In the genomic region with DNA sequence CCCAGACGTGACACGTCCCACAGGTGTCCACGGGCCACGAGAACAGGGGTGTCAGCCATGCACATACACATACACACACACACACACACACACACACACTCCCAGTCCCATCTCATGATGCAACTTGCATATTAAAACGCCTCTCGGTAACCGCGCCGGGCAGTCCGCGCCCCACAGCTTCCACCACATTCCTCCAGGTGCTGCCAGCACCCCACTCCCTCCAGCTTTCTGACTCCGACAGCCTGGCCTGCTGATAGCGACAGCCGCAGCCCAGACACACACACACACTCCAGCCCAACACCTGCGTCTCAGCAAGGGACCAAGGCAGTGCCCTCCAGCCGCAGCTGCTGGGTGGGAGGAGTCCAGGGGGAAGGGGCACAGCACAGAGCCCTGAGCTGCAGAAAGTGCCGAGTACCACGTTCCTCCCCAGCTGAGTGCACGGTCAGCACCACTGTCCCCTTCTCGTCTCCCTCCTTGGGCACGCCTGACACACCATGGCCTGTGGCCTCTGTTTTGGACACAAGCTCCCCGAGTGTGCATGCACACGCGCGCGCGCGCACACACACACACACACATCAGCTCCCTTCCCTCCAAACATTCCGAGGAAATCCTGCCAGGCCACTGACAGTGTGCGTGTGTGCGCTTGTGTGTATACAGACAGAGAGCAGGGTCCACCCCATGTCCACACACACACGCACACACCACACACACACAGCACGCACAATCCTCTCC, we compare ENCODE assay signal across 10 cellular contexts. TPM values are rescaled to one million over a fixed set of nuclear protein-coding genes. Genes with fewer than 3 reads are reported as not detected.
DNase-seq lines count a peak whose midpoint lies in the region; TF ChIP-seq lines count a peak whose summit lies in the region.
"Had no signal": no experiment of that assay in that cellular context is flagged by ENCODE, and none has a peak within 500 bp of the region (broad histone marks: within the 10 kb centered on the region; RNA-seq: fewer than 3 reads in every experiment).

No MANE protein-coding gene starts in this region.

- H2BK15ac ChIP-seq in H9 (ENCODE audit: low read depth, low read length) = no peak overlapping the region

- TF ChIP-seq CTCF in H9 (conservative IDR thresholded peaks at IDR 0.05) = no peak
- TF ChIP-seq CTCF in fibroblast of the aortic adventitia (IDR thresholded peaks at IDR 0.05; ENCODE audit: insufficient read depth, low read length) = no peak
- no peak for TF ChIP-seq CTCF in retinal pigment epithelial cell (conservative IDR thresholded peaks at IDR 0.05; ENCODE audit: low read depth, low read length)

- no peak overlapping the region for H4K5ac ChIP-seq in H9 (ENCODE audit: insufficient read length, low read depth, low read length)

- no peaks in the 10 kb centered on the region for H3K4me1 ChIP-seq in H9 (ENCODE audit: insufficient read depth, low read length)
- no peaks in the 10 kb centered on the region for H3K4me1 ChIP-seq in trophoblast cell (ENCODE audit: control insufficient read depth in 1 of 2, insufficient read depth in 2 of 2, low read length in 2 of 2)

- H3K79me1 ChIP-seq in H9 (ENCODE audit: insufficient read depth, low read depth, low read length, poor library complexity, severe bottlenecking) (no peaks in the 10 kb centered on the region), trophoblast cell (ENCODE audit: low read length) (no peaks in the 10 kb centered on the region)

- no peak overlapping the region for H4K12ac ChIP-seq in trophoblast cell (ENCODE audit: low read depth, low read length)

- H3K9ac ChIP-seq in H9 (ENCODE audit: extremely low read depth, insufficient read length, low read length) (no peak overlapping the region), trophoblast cell (ENCODE audit: low read length) (no peak overlapping the region)

- H2BK120ac ChIP-seq in H9 (ENCODE audit: low read depth, low read length, poor library complexity, severe bottlenecking) = no peak overlapping the region
- no peak overlapping the region for H2BK120ac ChIP-seq in trophoblast cell (ENCODE audit: insufficient read depth, low read length, poor library complexity)

- H3K4me1 Mint-ChIP-seq in H9 = peaks cover 15 to 36% of the 10 kb centered on the region in 2 experiments

- H3K23me2 ChIP-seq in H9 (ENCODE audit: insufficient read length, low read depth, low read length, poor library complexity, severe bottlenecking) = peaks cover 6% of the 10 kb centered on the region

- H3K27ac Mint-ChIP-seq in H9 = peak overlapping the region in 1 of 3 experiments; percentile 50; a peak in 1 of 7 replicates

- H4K8ac ChIP-seq in H9 (replicated peaks; ENCODE audit: insufficient read length, low read depth, low read length) (no peak overlapping the region), trophoblast cell (ENCODE audit: low read depth, low read length) (no peak overlapping the region)

- no peaks in the 10 kb centered on the region for H3K36me3 ChIP-seq in trophoblast cell (ENCODE audit: control insufficient read depth in 1 of 2, insufficient read depth in 2 of 2, low read length in 2 of 2)
- H3K36me3 ChIP-seq: thyroid gland had no signal

- H3K9me3 ChIP-seq in H9 (ENCODE audit: control insufficient read depth, low read depth, low read length) (no peaks in the 10 kb centered on the region), trophoblast cell (ENCODE audit: insufficient read depth, low read depth, low read length) (peaks cover 8% of the 10 kb centered on the region)
- H3K9me3 ChIP-seq: thyroid gland had no signal

- H3K27me3 Mint-ChIP-seq in H9 (ENCODE audit: low read depth) = peaks cover 77% of the 10 kb centered on the region

- peaks cover 21% of the 10 kb centered on the region for H3K27me3 ChIP-seq in H9 (ENCODE audit: insufficient read depth, low read length)
- H3K27me3 ChIP-seq in trophoblast cell (ENCODE audit: insufficient read depth, low read length) = peaks cover 55% of the 10 kb centered on the region

- no peaks in the 10 kb centered on the region for H3K79me2 ChIP-seq in H9 (ENCODE audit: insufficient read depth, low read length)
- H3K79me2 ChIP-seq in trophoblast cell (ENCODE audit: control insufficient read depth, insufficient read depth, low read length, poor library complexity) = no peaks in the 10 kb centered on the region

- H4K20me1 ChIP-seq in H9 (ENCODE audit: control insufficient read depth, insufficient read depth, insufficient read length) = no peaks in the 10 kb centered on the region

- peak; percentile 73 for DNase-seq in H9
- DNase-seq in NCI-H69 (lab: John Stamatoyannopoulos, UW) = peak; percentile 84
- peak; percentile 40 for DNase-seq in fibroblast of the aortic adventitia (ENCODE audit: low read depth)
- DNase-seq in retinal pigment epithelial cell (ENCODE audit: low read depth) = no peak
- DNase-seq in stimulated activated naive CD4-positive, alpha-beta T cell treated with Interleukin-2 at 50 U/mL for 16 hours (lab: John Stamatoyannopoulos, UW) = no peak
- DNase-seq in T-helper 9 cell = no peak
- DNase-seq in trophoblast cell = no peak
- DNase-seq: activated CD8-positive, alpha-beta memory T cell treated with anti-CD3 and anti-CD28 coated beads, Interleukin-2, amount 50 U/mL, for 4 hours; NK-92 treated with Interleukin-12 subunit alpha and Interleukin-12 subunit beta, amount 100 ng/mL, for 24 hours; thyroid gland had no signal

- H2AFZ ChIP-seq in H9 (ENCODE audit: low read length) (no peak overlapping the region), trophoblast cell (ENCODE audit: insufficient read depth, low read length, poor library complexity) (no peak overlapping the region)

- no peak overlapping the region for H3T11ph ChIP-seq in H9 (ENCODE audit: low read length)

- no peaks in the 10 kb centered on the region; a peak in 2 of 5 replicates for H3K9me3 Mint-ChIP-seq in H9

- H2BK5ac ChIP-seq in H9 (ENCODE audit: insufficient read length, low read length) (no peak overlapping the region), trophoblast cell (ENCODE audit: low read depth, low read length, poor library complexity) (no peak overlapping the region)

- H3K4me3 Mint-ChIP-seq in H9 = peak overlapping the region in 1 of 2 experiments; percentile 83; a peak in 4 of 5 replicates

- H3K4me2 ChIP-seq in H9 (ENCODE audit: insufficient read depth, insufficient read length, low read length) = peak overlapping the region; percentile 56
- H3K4me2 ChIP-seq in trophoblast cell (ENCODE audit: low read length) = no peak overlapping the region

- no peak overlapping the region for H3K56ac ChIP-seq in H9 (ENCODE audit: insufficient read length, low read depth, low read length)

- no peak overlapping the region for H4K91ac ChIP-seq in H9 (ENCODE audit: insufficient read length, low read depth, low read length)
- no peak overlapping the region for H4K91ac ChIP-seq in trophoblast cell (ENCODE audit: low read depth, low read length)

- H3K27ac ChIP-seq in H9 (ENCODE audit: insufficient read length, low read depth, low read length) (no peak overlapping the region), trophoblast cell (ENCODE audit: low read depth, low read length) (no peak overlapping the region)
- H3K27ac ChIP-seq: thyroid gland had no signal

- H3K4ac ChIP-seq in H9 (ENCODE audit: low read depth, low read length) (no peak overlapping the region), trophoblast cell (ENCODE audit: low read depth, low read length) (no peak overlapping the region)

- H3K14ac ChIP-seq in H9 (ENCODE audit: insufficient read depth, low read length) = no peak overlapping the region
- H3K14ac ChIP-seq in trophoblast cell (ENCODE audit: low read length) = no peak overlapping the region

- H3K18ac ChIP-seq in H9 (ENCODE audit: insufficient read length, low read depth, low read length) = no peak overlapping the region
- H3K18ac ChIP-seq in trophoblast cell (ENCODE audit: low read length) = no peak overlapping the region

- no peak overlapping the region for H2BK12ac ChIP-seq in H9 (ENCODE audit: insufficient read length, low read depth, low read length)
- no peak overlapping the region for H2BK12ac ChIP-seq in trophoblast cell (ENCODE audit: low read length)

- H3K36me3 Mint-ChIP-seq in H9 (ENCODE audit: insufficient read depth in 1 of 3, low read depth in 3 of 3) = no peaks in the 10 kb centered on the region; a peak in 1 of 7 replicates

- no peak overlapping the region for H2BK20ac ChIP-seq in H9 (ENCODE audit: low read depth, low read length, poor library complexity, severe bottlenecking)

- H2AK5ac ChIP-seq in H9 (ENCODE audit: insufficient read length, low read length) = no peak overlapping the region
- H2AK5ac ChIP-seq in trophoblast cell (ENCODE audit: low read length) = no peak overlapping the region

- H3K4me3 ChIP-seq in fibroblast of the aortic adventitia (ENCODE audit: low read depth, low read length) = peak overlapping the region; percentile 64
- peak overlapping the region; percentile 54 for H3K4me3 ChIP-seq in retinal pigment epithelial cell (ENCODE audit: low read length)
- H3K4me3 ChIP-seq in trophoblast cell (ENCODE audit: low read depth, low read length) = no peak overlapping the region

- H3K23ac ChIP-seq in H9 (ENCODE audit: insufficient read length, low read depth, low read length) (no peak overlapping the region), trophoblast cell (ENCODE audit: low read length) (no peak overlapping the region)

- no CpG with 5 or more reads among the region's 33 CpGs for WGBS in H9 (ENCODE audit: extremely low coverage, insufficient read length, low lambda C conversion rate)
- no CpG with 5 or more reads among the region's 33 CpGs for WGBS in trophoblast cell (ENCODE audit: extremely low coverage, insufficient coverage, insufficient read length)

RNA-seq across cellular contexts. Expression of gene ELFN2, which starts 1.3 kb away (rescaled TPM):
- total RNA-seq in H9 (2021) = 0.64 and 0.70 TPM in 2 replicates
- total RNA-seq in fibroblast of the aortic adventitia (ENCODE audit: low replicate concordance) = 0.18 and 0.33 TPM in 2 replicates
- polyA plus RNA-seq in trophoblast cell (2013) = 0.49 and 0.51 TPM in 2 replicates

Comparison
In these comparisons a context has a peak if more than half of its experiments do, and no peak if none do; other contexts are left out.
1. DNase-seq: peak in H9 (single experiment), NCI-H69 (single experiment) and fibroblast of the aortic adventitia (single experiment); none in retinal pigment epithelial cell (single experiment), stimulated activated naive CD4-positive, alpha-beta T cell treated with Interleukin-2 at 50 U/mL for 16 hours (single experiment), T-helper 9 cell (single experiment) and trophoblast cell (0 of 2).